In genomic region chr9:114250235-114250568, GRCh38 we compare ENCODE assay signal across 10 cellular contexts.
A peak's percentile ranks its signal among the peaks of the same experiment; 100 is the strongest.
DNase-seq lines count a peak whose midpoint lies in the region; ATAC-seq and TF ChIP-seq lines count a peak whose summit lies in the region.
"Had no signal": no experiment of that assay in that cellular context is flagged by ENCODE, and none has a peak within 500 bp of the region (broad histone marks: within the 10 kb centered on the region; RNA-seq: fewer than 3 reads in every experiment).

No MANE protein-coding gene starts in this region.

- H3K27me3 ChIP-seq in transverse colon = no peaks in the 10 kb centered on the region

- H3K36me3 ChIP-seq in transverse colon = no peaks in the 10 kb centered on the region

- peaks cover 3 to 24% (median 8%) of the 10 kb centered on the region in 4 donors for H3K4me1 ChIP-seq in transverse colon

- H3K27ac ChIP-seq in transverse colon = peak overlapping the region; percentile 21 to 78 (median 52)

- TF ChIP-seq CTCF in choroid plexus epithelial cell (conservative IDR thresholded peaks at IDR 0.05; ENCODE audit: low read depth, low read length) (no peak), transverse colon (IDR thresholded peaks at IDR 0.05) (no peak)

- no peak for ATAC-seq in HG03135 (IDR thresholded peaks at IDR 0.05; ENCODE audit: unreplicated experiment)

- DNase-seq in NCI-H1694 treated with DMSO at 0.1 percent for 48 hours (lab: John Stamatoyannopoulos, UW) (peak; percentile 86), choroid plexus epithelial cell (ENCODE audit: low read depth) (peak; percentile 35), medulla oblongata (ENCODE audit: extremely low spot score) (peak; percentile 88), transverse colon (peak; percentile 55), NAMALWA (ENCODE audit: low spot score) (no peak), COLO829 (ENCODE audit: low spot score) (no peak)
- no peak for DNase-seq in activated CD4-positive, alpha-beta T cell treated with anti-CD3 and anti-CD28 coated beads for 48 hours
- DNase-seq: activated CD8-positive, alpha-beta memory T cell treated with anti-CD3 and anti-CD28 coated beads for 24 hours; stimulated activated CD4-positive, alpha-beta T cell treated with anti-CD3 and anti-CD28 coated beads, Interleukin-12 subunit alpha, Interleukin-12 subunit beta, amount 100 ng/mL, for 4 hours had no signal

- H3K4me3 ChIP-seq in choroid plexus epithelial cell (ENCODE audit: low read depth, low read length) = no peak overlapping the region
- no peak overlapping the region for H3K4me3 ChIP-seq in transverse colon

- in situ Hi-C loops in transverse colon (cut with MboI; ENCODE audit: low pct_ligation_motif_present in 1 of 4, low pct_unique_long_range_greater_than_20kb in 1 of 4, low sequenced_read_pairs in 3 of 4) = no loop called here

- TF ChIP-seq EP300 in transverse colon (IDR thresholded peaks at IDR 0.05; ENCODE audit: low read depth) = no peak

- H3K9me3 ChIP-seq in transverse colon = no peaks in the 10 kb centered on the region

- WGBS in transverse colon (ENCODE audit: low coverage in 1 of 2), 2 donors = 52% methylated on average over 13 of the region's 13 CpGs; no CpG with 5 or more reads in 1 of the 2 donors

- no peak for TF ChIP-seq POLR2A in transverse colon (IDR thresholded peaks at IDR 0.05)

- intact Hi-C loops in transverse colon (cut with DNase I; ENCODE audit: low total_unique reads) = no loop called here

Comparison
In these comparisons a context has a peak if more than half of its experiments do, and no peak if none do; other contexts are left out.
1. DNase-seq: peak in NCI-H1694 treated with DMSO at 0.1 percent for 48 hours (single experiment), choroid plexus epithelial cell (single experiment), medulla oblongata (single experiment) and transverse colon (single experiment); none in NAMALWA (single experiment), COLO829 (single experiment) and activated CD4-positive, alpha-beta T cell treated with anti-CD3 and anti-CD28 coated beads for 48 hours (single experiment).